Comparison of ENCODE assay signal across 20 cellular contexts in the genomic region with DNA sequence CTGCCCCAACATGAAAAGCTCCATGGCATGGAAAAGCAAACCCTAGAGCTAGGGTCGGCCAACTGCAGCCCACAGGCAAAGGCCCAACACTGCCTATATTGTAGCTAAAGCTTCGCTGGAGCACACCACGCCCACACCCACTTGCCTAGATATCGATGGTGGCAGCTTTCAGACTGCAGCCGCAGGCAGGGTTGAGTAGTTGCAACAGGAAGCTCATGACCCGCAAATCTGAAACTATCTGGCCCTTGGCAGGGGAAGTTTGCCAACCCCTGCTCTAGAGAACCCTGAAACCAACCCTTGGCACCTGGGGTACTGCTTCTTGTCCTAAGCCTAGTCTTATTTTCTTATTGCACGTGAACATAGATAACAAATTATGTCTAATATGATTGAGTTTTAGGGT.
DNase-seq lines count a peak whose midpoint lies in the region; ATAC-seq and TF ChIP-seq lines count a peak whose summit lies in the region.
"Had no signal": no experiment of that assay in that cellular context is flagged by ENCODE, and none has a peak within 500 bp of the region (broad histone marks: within the 10 kb centered on the region; RNA-seq: fewer than 3 reads in every experiment).

No MANE protein-coding gene starts in this region.

- H3K27me3 ChIP-seq in BLaER1 (no peaks in the 10 kb centered on the region), MM.1S (replicated peaks; ENCODE audit: insufficient read depth, low read length) (no peaks in the 10 kb centered on the region), H7 (ENCODE audit: control insufficient read depth, insufficient read depth, low read length) (no peaks in the 10 kb centered on the region; the same call in 1 of the 2 replicates), heart right ventricle (no peaks in the 10 kb centered on the region)

- no peaks in the 10 kb centered on the region for H3K36me3 Mint-ChIP-seq in memory B cell

- no peaks in the 10 kb centered on the region for H3K9me3 Mint-ChIP-seq in memory B cell

- no peak overlapping the region for H3K27ac Mint-ChIP-seq in memory B cell
- H3K27ac Mint-ChIP-seq: B cell; CD4-positive, alpha-beta T cell had no signal

- H3K27ac ChIP-seq in BLaER1 (no peak overlapping the region), MM.1S (ENCODE audit: low read length) (peak overlapping the region; percentile 62; the same call in 1 of the 2 replicates), heart right ventricle (no peak overlapping the region)
- H3K27ac ChIP-seq: GM23248 had no signal

- TF ChIP-seq CTCF in MM.1S (IDR thresholded peaks at IDR 0.05; ENCODE audit: low read length) (no peak), heart right ventricle (IDR thresholded peaks at IDR 0.05) (no peak)

- WGBS in heart right ventricle, 2 donors = 81 to 88% methylated on average over 7 of the region's 7 CpGs

- peak; percentile 58 for ATAC-seq in GM18868 (IDR thresholded peaks at IDR 0.05; ENCODE audit: unreplicated experiment)
- ATAC-seq in memory B cell (ENCODE audit: low read depth) = peak; percentile 83
- ATAC-seq in heart right ventricle = no peak
- ATAC-seq: K562, Panc1 had no signal

- H2AFZ ChIP-seq in MM.1S (ENCODE audit: low read length) = no peak overlapping the region
- H2AFZ ChIP-seq: GM23248 had no signal

- H3K27me3 Mint-ChIP-seq in memory B cell = no peaks in the 10 kb centered on the region
- H3K27me3 Mint-ChIP-seq: B cell; CD4-positive, alpha-beta T cell had no signal

- H3K4me1 ChIP-seq in BLaER1 (peaks cover 17% of the 10 kb centered on the region), MM.1S (ENCODE audit: low read length) (peaks cover 15% of the 10 kb centered on the region), heart right ventricle (peaks cover 0 to 9% (median 0%) of the 10 kb centered on the region in 9 donors)

- no peaks in the 10 kb centered on the region for H4K20me1 ChIP-seq in BLaER1
- H4K20me1 ChIP-seq in MM.1S (ENCODE audit: insufficient read depth, low read length) = no peaks in the 10 kb centered on the region

- H3F3A ChIP-seq in MM.1S (ENCODE audit: insufficient read depth, low read length) = peaks cover 5% of the 10 kb centered on the region; the same call in 1 of the 2 replicates

- no peaks in the 10 kb centered on the region for H3K36me3 ChIP-seq in BLaER1
- H3K36me3 ChIP-seq in MM.1S (replicated peaks; ENCODE audit: insufficient read depth, low read length) = no peaks in the 10 kb centered on the region
- H3K36me3 ChIP-seq in H7 (replicated peaks; ENCODE audit: control insufficient read depth, insufficient read depth, low read length) = no peaks in the 10 kb centered on the region
- no peaks in the 10 kb centered on the region for H3K36me3 ChIP-seq in heart right ventricle

- no peaks in the 10 kb centered on the region for H3K9me3 ChIP-seq in BLaER1
- no peaks in the 10 kb centered on the region for H3K9me3 ChIP-seq in MM.1S (replicated peaks; ENCODE audit: insufficient read depth, low read length)
- no peaks in the 10 kb centered on the region for H3K9me3 ChIP-seq in heart right ventricle
- H3K9me3 ChIP-seq: Caco-2 had no signal

- intact Hi-C loops in heart right ventricle (cut with DNase I) = no loop called here

- H3K4me2 ChIP-seq in BLaER1 (peak overlapping the region; percentile 61), MM.1S (ENCODE audit: low read depth, low read length) (peak overlapping the region; percentile 25; the same call in 1 of the 2 replicates)

- DNase-seq in MM.1S = peak; percentile 89
- no peak for DNase-seq in memory B cell (ENCODE audit: low spot score in 2 of 2)
- no peak for DNase-seq in stimulated activated CD4-positive, alpha-beta T cell treated with anti-CD3 and anti-CD28 coated beads, Interleukin-2, amount 100 ng/mL, for 48 hours
- DNase-seq in H7 = no peak
- no peak for DNase-seq in heart right ventricle
- DNase-seq in GF-D8 (lab: John Stamatoyannopoulos, UW) = no peak
- DNase-seq: 8988T; Caco-2; CD4-positive, alpha-beta T cell; GM23248; HCEC 1CT; NCI-H1436; NCI-H1930; NCI-H345; NCI-H524 treated with DMSO at 0.1 percent for 48 hours had no signal

- H3K79me2 ChIP-seq in MM.1S (ENCODE audit: low read length) = no peaks in the 10 kb centered on the region

- H3K4me1 Mint-ChIP-seq in memory B cell = peaks cover 6% of the 10 kb centered on the region

- H3K9ac ChIP-seq in BLaER1 = no peak overlapping the region
- H3K9ac ChIP-seq in MM.1S (ENCODE audit: low read length) = no peak overlapping the region
- H3K9ac ChIP-seq: GM23248 had no signal

- no peak overlapping the region for H3K4me3 Mint-ChIP-seq in memory B cell
- H3K4me3 Mint-ChIP-seq: B cell; CD4-positive, alpha-beta T cell had no signal

- H3K4me3 ChIP-seq in BLaER1 (no peak overlapping the region), MM.1S (ENCODE audit: low read length) (no peak overlapping the region), H7 (ENCODE audit: insufficient read depth, low read depth, low read length) (no peak overlapping the region), heart right ventricle (no peak overlapping the region)
- H3K4me3 ChIP-seq: GM23248, K562 had no signal

- H3K9me2 ChIP-seq in MM.1S (replicated peaks; ENCODE audit: insufficient read depth, low read length) = no peaks in the 10 kb centered on the region

Comparison
In these comparisons a context has a peak if more than half of its experiments do, and no peak if none do; other contexts are left out.
1. ATAC-seq: peak in GM18868 (single experiment) and memory B cell (single experiment); none in heart right ventricle (0 of 8).